Comparison of ENCODE assay signal across 20 cellular contexts in genomic region chr10:75247797-75248196, GRCh38. TPM values are rescaled to one million over a fixed set of nuclear protein-coding genes. Genes with fewer than 3 reads are reported as not detected.
DNase-seq lines count a peak whose midpoint lies in the region; ATAC-seq, FAIRE-seq and TF ChIP-seq lines count a peak whose summit lies in the region.
"Had no signal": no experiment of that assay in that cellular context is flagged by ENCODE, and none has a peak within 500 bp of the region (broad histone marks: within the 10 kb centered on the region; RNA-seq: fewer than 3 reads in every experiment).

No MANE protein-coding gene starts in this region.

- ATAC-seq in Right ventricle myocardium superior (ENCODE audit: poor library complexity) (peak; percentile 66), Right ventricle myocardium inferior (no peak), heart right ventricle (peak in 6 of 8 donors; percentile 41 to 73 (median 54))
- ATAC-seq: GM23338, HCT116 had no signal

- no peak for TF ChIP-seq CTCF in bronchial epithelial cell (IDR thresholded peaks at IDR 0.05; ENCODE audit: insufficient read depth, low read length, severe bottlenecking)
- no peak for TF ChIP-seq CTCF in heart right ventricle (IDR thresholded peaks at IDR 0.05)

- H3K4me1 ChIP-seq in heart right ventricle (no peaks in the 10 kb centered on the region), SJCRH30 (no peaks in the 10 kb centered on the region)

- H3K36me3 ChIP-seq in bronchial epithelial cell (ENCODE audit: control insufficient read depth, insufficient read depth, low read length), result no peaks in the 10 kb centered on the region
- no peaks in the 10 kb centered on the region for H3K36me3 ChIP-seq in heart right ventricle
- no peaks in the 10 kb centered on the region for H3K36me3 ChIP-seq in SJCRH30

- peak; percentile 77 for FAIRE-seq in bronchial epithelial cell (lab: Jason Lieb, UNC)
- FAIRE-seq in urothelium cell line (lab: Jason Lieb, UNC), result peak; percentile 76
- FAIRE-seq: GM19239 had no signal

- H3K4me3 ChIP-seq in bronchial epithelial cell (ENCODE audit: low read depth, low read length), result no peak overlapping the region
- H3K4me3 ChIP-seq in heart right ventricle, result no peak overlapping the region
- no peak overlapping the region for H3K4me3 ChIP-seq in SJCRH30
- H3K4me3 ChIP-seq: GM23338 had no signal

- WGBS in heart right ventricle, 2 donors, result 80 to 82% methylated on average over 5 of the region's 5 CpGs

- H3K9me3 ChIP-seq in heart right ventricle, result peaks cover 0 to 18% (median 2%) of the 10 kb centered on the region in 11 donors
- H3K9me3 ChIP-seq in SJCRH30 (replicated peaks), result no peaks in the 10 kb centered on the region
- H3K9me3 ChIP-seq: Caco-2 had no signal

- DNase-seq in Right ventricle myocardium superior (no peak), Right ventricle myocardium inferior (ENCODE audit: missing footprints) (no peak), bronchial epithelial cell (ENCODE audit: low read depth) (no peak), heart right ventricle (peak in 1 of 2 donors; percentile 33), urothelium cell line (ENCODE audit: low spot score) (no peak), NCI-H1436 treated with DMSO at 0.1 percent for 48 hours (lab: John Stamatoyannopoulos, UW) (no peak), SJCRH30 (no peak)
- DNase-seq in activated CD4-positive, alpha-beta T cell treated with anti-CD3 and anti-CD28 coated beads for 4 hours, result no peak
- DNase-seq: Caco-2; CD4-positive, CD25-positive, alpha-beta regulatory T cell; GDM1; MV-4-11; NCI-H2029; NCI-H345; NCI-H69; NK-92 treated with Interleukin-12 subunit alpha and Interleukin-12 subunit beta, amount 100 ng/mL, for 24 hours; SIG-M5 had no signal

- intact Hi-C loops in Right ventricle myocardium superior (cut with DNase I), result no loop called here
- intact Hi-C loops in Right ventricle myocardium inferior (cut with DNase I), result no loop called here
- intact Hi-C loops in heart right ventricle (cut with DNase I), result no loop called here

- H3K27me3 ChIP-seq in bronchial epithelial cell (ENCODE audit: control insufficient read depth, insufficient read depth, low read length), result no peaks in the 10 kb centered on the region
- H3K27me3 ChIP-seq in heart right ventricle, result no peaks in the 10 kb centered on the region
- no peaks in the 10 kb centered on the region for H3K27me3 ChIP-seq in SJCRH30

- no peak overlapping the region for H3K27ac ChIP-seq in heart right ventricle
- H3K27ac ChIP-seq in SJCRH30, result no peak overlapping the region

RNA-seq across cellular contexts. Expression of gene COMTD1, which starts 12.0 kb away (rescaled TPM):
- total RNA-seq in Right ventricle myocardium superior (34.0 TPM), Right ventricle myocardium inferior (32.3 TPM), bronchial epithelial cell (11.8 and 21.6 TPM in 2 replicates), heart right ventricle (10 to 100 TPM; 16.4 to 51.5 (median 29.4) TPM)
- 100 to 1,000 TPM; 103 to 254 TPM for polyA plus RNA-seq in heart right ventricle
- 5.6 and 6.1 TPM in 2 replicates for total RNA-seq in SJCRH30 (2014; rRNA removed; shearing (Covaris generic))

RNA-seq across cellular contexts. Expression of gene VDAC2, which starts 37.2 kb away (rescaled TPM):
- total RNA-seq in Right ventricle myocardium superior, result 486 TPM
- 470 TPM for total RNA-seq in Right ventricle myocardium inferior
- 144 and 270 TPM in 2 replicates for total RNA-seq in bronchial epithelial cell
- 100 to 1,000 TPM; 445 to 606 (median 499) TPM for total RNA-seq in heart right ventricle
- polyA plus RNA-seq in heart right ventricle, result 100 to 1,000 TPM; 193 to 457 TPM
- 275 and 285 TPM in 2 replicates for total RNA-seq in SJCRH30 (2014; rRNA removed; shearing (Covaris generic))
